Comparison of ENCODE assay signal across 17 cellular contexts in the genomic region with DNA sequence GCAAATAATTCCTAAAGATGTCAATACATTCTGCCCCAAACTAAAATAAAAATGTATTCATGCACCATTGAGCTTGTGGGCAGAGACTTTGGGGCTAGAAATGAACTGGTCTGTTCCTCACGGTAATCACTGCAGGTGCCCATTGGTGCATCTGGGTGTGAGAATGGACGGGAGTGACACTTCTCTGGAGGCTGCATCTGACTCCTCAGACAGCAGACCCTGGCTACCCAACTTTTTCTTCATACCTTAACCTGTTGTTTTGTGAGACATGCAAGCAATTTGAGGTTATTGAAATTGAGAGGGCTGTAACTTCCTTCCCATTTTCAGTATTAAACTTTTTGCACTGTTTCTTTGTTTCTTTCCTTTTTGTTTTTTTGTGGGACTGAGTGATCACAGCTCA.
DNase-seq lines count a peak whose midpoint lies in the region; ATAC-seq and TF ChIP-seq lines count a peak whose summit lies in the region.
"Had no signal": no experiment of that assay in that cellular context is flagged by ENCODE, and none has a peak within 500 bp of the region (broad histone marks: within the 10 kb centered on the region; RNA-seq: fewer than 3 reads in every experiment).

No MANE protein-coding gene starts in this region.

- POLR2A ChIA-PET in OCI-LY7 (lab: Charles Lee) = interaction anchor here (1.0 to 1.2 kb wide), 2 partner anchors 16 to 17 kb away, joined by 3 to 6 read pairs; no protein-coding TSS in a partner anchor

- H3K4me2 ChIP-seq in OCI-LY7 (ENCODE audit: low read length) = peak overlapping the region; percentile 63

- CTCF ChIA-PET in OCI-LY7 (lab: Charles Lee; ENCODE audit: unreplicated experiment) = interaction anchor here (0.6 kb wide), 1 partner anchor 37 kb away, joined by 3 read pairs; no protein-coding TSS in a partner anchor

- no peaks in the 10 kb centered on the region for H3K4me1 Mint-ChIP-seq in nephron progenitor cell
- H3K4me1 Mint-ChIP-seq in natural killer cell treated with Interleukin-12 subunit alpha and Interleukin-12 subunit beta and Interleukin-15 and Interleukin-18, amount 100 ng/mL, for 72 hours (ENCODE audit: low read depth in 2 of 2) = no peaks in the 10 kb centered on the region
- H3K4me1 Mint-ChIP-seq: activated naive CD4-positive, alpha-beta T cell treated with anti-CD3 and anti-CD28 coated beads, Interleukin-2, amount 50 U/mL, for 24 hours; T-cell had no signal

- no peak overlapping the region for H3K4me3 Mint-ChIP-seq in nephron progenitor cell
- no peak overlapping the region for H3K4me3 Mint-ChIP-seq in natural killer cell treated with Interleukin-12 subunit alpha and Interleukin-12 subunit beta and Interleukin-15 and Interleukin-18, amount 100 ng/mL, for 72 hours
- H3K4me3 Mint-ChIP-seq: activated CD8-positive, alpha-beta T cell treated with anti-CD3 and anti-CD28 coated beads, Interleukin-2, amount 10 ng/mL, durations not matched to agents 7 days and 5 days; activated naive CD4-positive, alpha-beta T cell treated with anti-CD3 and anti-CD28 coated beads, Interleukin-2, amount 50 U/mL, for 24 hours; H9; T-cell had no signal

- peak overlapping the region; percentile 6 for H3K4me3 ChIP-seq in OCI-LY7 (ENCODE audit: low read depth, low read length, poor library complexity, severe bottlenecking)
- H3K4me3 ChIP-seq in upper lobe of left lung = no peak overlapping the region

- no peak for TF ChIP-seq EP300 in upper lobe of left lung (IDR thresholded peaks at IDR 0.05)

- intact Hi-C loops in OCI-LY7 (cut with micrococcal nuclease; ENCODE audit: unreplicated experiment) = loop anchor here (10.0 kb wide), 2 partner anchors 439 to 879 kb away; a partner anchor contains a TSS

- no peaks in the 10 kb centered on the region for H3K27me3 ChIP-seq in upper lobe of left lung

- H3K9me3 Mint-ChIP-seq in nephron progenitor cell = no peaks in the 10 kb centered on the region
- peaks cover 6% of the 10 kb centered on the region for H3K9me3 Mint-ChIP-seq in natural killer cell treated with Interleukin-12 subunit alpha and Interleukin-12 subunit beta and Interleukin-15 and Interleukin-18, amount 100 ng/mL, for 72 hours
- H3K9me3 Mint-ChIP-seq: activated naive CD4-positive, alpha-beta T cell treated with anti-CD3 and anti-CD28 coated beads, Interleukin-2, amount 50 U/mL, for 24 hours; H9; T-cell had no signal

- H3K4me1 ChIP-seq in OCI-LY7 (ENCODE audit: insufficient read depth, low read length, poor library complexity, severe bottlenecking) (peaks cover 64% of the 10 kb centered on the region), upper lobe of left lung (no peaks in the 10 kb centered on the region)

- H3K27ac ChIP-seq in OCI-LY7 (ENCODE audit: low read depth, low read length, poor library complexity, severe bottlenecking) = peak overlapping the region; percentile 66
- H3K27ac ChIP-seq in upper lobe of left lung = no peak overlapping the region

- no peak for TF ChIP-seq CTCF in OCI-LY7 (conservative IDR thresholded peaks at IDR 0.05; ENCODE audit: low read length)
- no peak for TF ChIP-seq CTCF in upper lobe of left lung (IDR thresholded peaks at IDR 0.05)
- no peak for TF ChIP-seq CTCF in nephron progenitor cell (IDR thresholded peaks at IDR 0.05)

- no peaks in the 10 kb centered on the region for H3K36me3 Mint-ChIP-seq in nephron progenitor cell (ENCODE audit: low read depth)
- no peaks in the 10 kb centered on the region for H3K36me3 Mint-ChIP-seq in natural killer cell treated with Interleukin-12 subunit alpha and Interleukin-12 subunit beta and Interleukin-15 and Interleukin-18, amount 100 ng/mL, for 72 hours
- H3K36me3 Mint-ChIP-seq: activated naive CD4-positive, alpha-beta T cell treated with anti-CD3 and anti-CD28 coated beads, Interleukin-2, amount 50 U/mL, for 24 hours; CD4-positive, CD25-positive, alpha-beta regulatory T cell; T-cell had no signal

- no peaks in the 10 kb centered on the region for H3K9me2 ChIP-seq in OCI-LY7 (ENCODE audit: insufficient read depth, low read length)

- ATAC-seq in GM18868 (IDR thresholded peaks at IDR 0.05; ENCODE audit: unreplicated experiment) (peak; percentile 35), GM21447 (IDR thresholded peaks at IDR 0.05; ENCODE audit: unreplicated experiment) (peak; percentile 44), HG03045 (IDR thresholded peaks at IDR 0.05; ENCODE audit: unreplicated experiment) (peak; percentile 35), upper lobe of left lung (ENCODE audit: low FRiP score in 2 of 2) (no peak)
- ATAC-seq in natural killer cell treated with Interleukin-12 subunit alpha and Interleukin-12 subunit beta and Interleukin-15 and Interleukin-18, amount 100 ng/mL, for 72 hours = no peak
- ATAC-seq: activated CD8-positive, alpha-beta T cell treated with anti-CD3 and anti-CD28 coated beads, Interleukin-2, amount 10 ng/mL, durations not matched to agents 7 days and 5 days; T-cell had no signal

- no peaks in the 10 kb centered on the region for H4K20me1 ChIP-seq in OCI-LY7 (ENCODE audit: insufficient read depth, low read length)

- WGBS in upper lobe of left lung, 2 donors = 77 to 83% methylated on average over 2 of the region's 2 CpGs

- DNase-seq in OCI-LY7 (ENCODE audit: low spot score) = peak; percentile 36
- no peak for DNase-seq in upper lobe of left lung
- no peak for DNase-seq in nephron progenitor cell
- DNase-seq in NCI-H146 (lab: John Stamatoyannopoulos, UW) = no peak
- DNase-seq in natural killer cell treated with Interleukin-12 subunit alpha and Interleukin-12 subunit beta and Interleukin-15 and Interleukin-18, amount 100 ng/mL, for 72 hours (ENCODE audit: low spot score) = no peak
- DNase-seq: activated CD8-positive, alpha-beta T cell treated with anti-CD3 and anti-CD28 coated beads, Interleukin-2, amount 10 ng/mL, durations not matched to agents 7 days and 5 days; CD4-positive, CD25-positive, alpha-beta regulatory T cell; H9; IMR-90; midbrain; NCI-H1694 treated with DMSO at 0.1 percent for 48 hours; NK-92 treated with Interleukin-12 subunit alpha and Interleukin-12 subunit beta, amount 100 ng/mL, for 24 hours; T-cell had no signal

- H3K36me3 ChIP-seq in OCI-LY7 (ENCODE audit: insufficient read depth, low read length) (no peaks in the 10 kb centered on the region), upper lobe of left lung (no peaks in the 10 kb centered on the region)

- H3K9me3 ChIP-seq in OCI-LY7 (ENCODE audit: low read length) = no peaks in the 10 kb centered on the region
- no peaks in the 10 kb centered on the region for H3K9me3 ChIP-seq in upper lobe of left lung

- peaks cover 8% of the 10 kb centered on the region for H3K27me3 Mint-ChIP-seq in nephron progenitor cell (ENCODE audit: low read depth, poor library complexity)
- peaks cover 2 to 15% of the 10 kb centered on the region in 2 donors for H3K27me3 Mint-ChIP-seq in natural killer cell treated with Interleukin-12 subunit alpha and Interleukin-12 subunit beta and Interleukin-15 and Interleukin-18, amount 100 ng/mL, for 72 hours
- H3K27me3 Mint-ChIP-seq: activated naive CD4-positive, alpha-beta T cell treated with anti-CD3 and anti-CD28 coated beads, Interleukin-2, amount 50 U/mL, for 24 hours had no signal

- H2AFZ ChIP-seq in OCI-LY7 (ENCODE audit: low read length) = peak overlapping the region; percentile 84

- H3K27ac Mint-ChIP-seq in nephron progenitor cell = no peak overlapping the region
- H3K27ac Mint-ChIP-seq in natural killer cell treated with Interleukin-12 subunit alpha and Interleukin-12 subunit beta and Interleukin-15 and Interleukin-18, amount 100 ng/mL, for 72 hours = no peak overlapping the region
- H3K27ac Mint-ChIP-seq: activated CD8-positive, alpha-beta T cell treated with anti-CD3 and anti-CD28 coated beads, Interleukin-2, amount 10 ng/mL, durations not matched to agents 7 days and 5 days; activated naive CD4-positive, alpha-beta T cell treated with anti-CD3 and anti-CD28 coated beads, Interleukin-2, amount 50 U/mL, for 24 hours; CD4-positive, CD25-positive, alpha-beta regulatory T cell; T-cell had no signal

- no TSS peak for BruUV-seq in OCI-LY7 (replicated peaks; lab: Mats Ljungman, UMichigan)

- TF ChIP-seq POLR2A in upper lobe of left lung (IDR thresholded peaks at IDR 0.05) = no peak

- no peaks in the 10 kb centered on the region for H3K79me2 ChIP-seq in OCI-LY7 (ENCODE audit: insufficient read depth, low read depth, low read length)

Comparison
In these comparisons a context has a peak if more than half of its experiments do, and no peak if none do; other contexts are left out.
1. ATAC-seq: peak in GM18868 (single experiment), GM21447 (single experiment) and HG03045 (single experiment); none in upper lobe of left lung (0 of 2) and natural killer cell treated with Interleukin-12 subunit alpha and Interleukin-12 subunit beta and Interleukin-15 and Interleukin-18, amount 100 ng/mL, for 72 hours (0 of 2).